In genomic region chr9:115126406-115126805, GRCh38 we compare ENCODE assay signal across 11 cellular contexts.
"Had no signal": no experiment of that assay in that cellular context is flagged by ENCODE, and none has a peak within 500 bp of the region (broad histone marks: within the 10 kb centered on the region; RNA-seq: fewer than 3 reads in every experiment).

No MANE protein-coding gene starts in this region.

- H3K27ac ChIP-seq: gastrocnemius medialis, suprapubic skin, transverse colon, WERI-Rb-1 had no signal

- DNase-seq: activated CD4-positive, alpha-beta T cell treated with anti-CD3 and anti-CD28 coated beads, Interleukin-2, amount 50 U/mL, for 4 hours; activated gamma-delta T cell; activated T-cell treated with anti-CD3 and anti-CD28 coated beads, Interleukin-2, amount 50 U/mL, for 72 hours; effector CD4-positive, alpha-beta T cell; gastrocnemius medialis; left cardiac atrium; stimulated activated CD4-positive, alpha-beta T cell treated with anti-CD3 and anti-CD28 coated beads, Interleukin-2, amount 100 ng/mL, for 24 hours; T-helper 2 cell; transverse colon; WERI-Rb-1 had no signal

- H3K4me3 ChIP-seq: gastrocnemius medialis, suprapubic skin, transverse colon had no signal

- H3K27me3 ChIP-seq: gastrocnemius medialis had no signal

- H3K36me3 ChIP-seq: gastrocnemius medialis, suprapubic skin, transverse colon, WERI-Rb-1 had no signal

- H3K9me3 ChIP-seq: suprapubic skin, transverse colon had no signal

- H3K4me1 ChIP-seq: gastrocnemius medialis, suprapubic skin, transverse colon had no signal
